In the genomic region with DNA sequence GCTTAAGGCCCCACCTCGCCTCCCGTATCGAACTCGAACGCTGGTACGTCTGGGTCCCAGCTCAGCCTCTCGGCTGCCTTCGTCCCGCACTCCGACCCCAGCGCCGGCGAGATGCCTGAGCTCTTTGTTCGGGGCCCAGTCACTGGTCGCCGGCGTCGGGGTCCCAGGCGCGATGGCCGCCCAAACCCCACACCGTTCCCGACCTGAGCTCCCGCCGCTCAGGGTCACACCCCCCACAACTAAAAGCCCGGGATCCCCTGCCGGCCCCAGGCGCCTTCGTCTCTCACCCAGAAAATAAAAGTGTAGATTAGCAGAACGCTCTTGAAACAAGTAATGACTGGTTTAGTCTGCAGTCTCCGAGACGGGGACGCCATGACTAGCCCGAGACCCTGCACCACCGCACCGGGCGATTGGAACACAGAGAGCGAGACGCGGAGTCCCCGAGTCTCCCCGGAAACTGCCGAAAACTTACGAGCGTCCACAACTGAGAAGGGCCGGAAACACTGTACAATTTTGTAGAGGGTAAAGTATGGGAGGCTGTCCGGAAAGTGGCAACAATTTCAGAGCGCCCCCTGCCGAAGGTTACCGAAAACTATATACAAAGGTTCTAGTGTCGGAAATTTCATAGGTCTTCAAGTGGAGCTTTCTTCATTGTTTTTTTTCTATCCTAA, we compare ENCODE assay signal across 8 cellular contexts. TPM values are rescaled to one million over a fixed set of nuclear protein-coding genes. Genes with fewer than 3 reads are reported as not detected.
DNase-seq lines count a peak whose midpoint lies in the region; ATAC-seq, FAIRE-seq and TF ChIP-seq lines count a peak whose summit lies in the region.

A gene with protein sequence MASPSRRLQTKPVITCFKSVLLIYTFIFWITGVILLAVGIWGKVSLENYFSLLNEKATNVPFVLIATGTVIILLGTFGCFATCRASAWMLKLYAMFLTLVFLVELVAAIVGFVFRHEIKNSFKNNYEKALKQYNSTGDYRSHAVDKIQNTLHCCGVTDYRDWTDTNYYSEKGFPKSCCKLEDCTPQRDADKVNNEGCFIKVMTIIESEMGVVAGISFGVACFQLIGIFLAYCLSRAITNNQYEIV (minus strand): TSS at position 486 of the 671 bp plus-strand sequence. CDS start 112 bp downstream, at position 374.

- DNase-seq in D341Med (ENCODE audit: low spot score) (peak; percentile 85), LoVo (ENCODE audit: low spot score) (peak; percentile 81), T-helper 2 cell (peak; percentile 8 to 73 (median 54)), astrocyte of the spinal cord (ENCODE audit: low read depth, low spot score) (peak; percentile 89), hypothalamus (lab: John Stamatoyannopoulos, UW) (peak in 49 of 51 donors; percentile 0 to 65 (median 30)), renal cortical epithelial cell (ENCODE audit: low read depth) (peak; percentile 78), urothelium cell line (ENCODE audit: low spot score) (peak; percentile 81)

- peak within 1 kb of the TSS; percentile 65 for H3K4me3 ChIP-seq in astrocyte of the spinal cord (ENCODE audit: low read depth, low read length)

- ATAC-seq in GM21619 (IDR thresholded peaks at IDR 0.05; ENCODE audit: unreplicated experiment), result peak; percentile 96

- TF ChIP-seq CTCF in astrocyte of the spinal cord (IDR thresholded peaks at IDR 0.05; ENCODE audit: low read depth, low read length), result peak; percentile 53

- in situ Hi-C loops in astrocyte of the spinal cord (cut with HindIII; ENCODE audit: low sequenced_read_pairs), result no loop called here

- no peak for FAIRE-seq in urothelium cell line (lab: Jason Lieb, UNC)

RNA-seq across cellular contexts. Expression of the gene that starts here (rescaled TPM):
- 56.6 and 79.7 TPM in 2 replicates for total RNA-seq in renal cortical epithelial cell

Comparison
In these comparisons a context has a peak if more than half of its experiments do, and no peak if none do; other contexts are left out.
1. Peak in every context shown above with its lines: DNase-seq, ATAC-seq and H3K4me3 ChIP-seq.
2. DNase-seq: peak in every context shown above with its lines; median percentile 89 in astrocyte of the spinal cord; 85 in D341Med; 81 in LoVo; 81 in urothelium cell line; 78 in renal cortical epithelial cell; 54 in T-helper 2 cell; 30 in hypothalamus.